In the genomic region with DNA sequence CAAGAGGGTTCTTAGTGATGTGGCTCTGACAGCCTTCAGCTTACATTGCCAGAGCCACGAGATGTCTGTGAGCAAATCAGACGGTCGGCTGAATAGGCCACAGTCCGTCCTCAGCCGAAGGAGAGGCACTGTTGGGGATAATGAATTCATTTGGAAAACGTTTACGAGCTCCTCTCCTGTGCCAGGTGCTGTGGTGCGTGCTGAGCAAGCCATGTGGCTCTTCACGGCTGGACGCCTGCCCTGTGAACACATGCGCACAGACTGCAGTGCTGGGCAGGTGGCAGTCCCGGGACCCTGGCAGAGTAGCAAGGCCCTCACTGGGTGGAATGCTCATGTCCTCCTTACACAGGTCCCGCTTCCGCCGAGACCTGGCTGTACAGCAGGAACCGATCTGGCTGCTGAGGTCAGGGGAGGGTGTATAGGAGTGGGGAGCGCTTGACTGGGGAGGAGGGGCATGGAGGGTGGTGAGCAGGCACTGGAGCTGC, we compare ENCODE assay signal across 1 cellular context.
A peak's percentile ranks its signal among the peaks of the same experiment; 100 is the strongest.
TF ChIP-seq lines count a peak whose summit lies in the region.

No MANE protein-coding gene starts in this region.

TF ChIP-seq in HEK293, 187 proteins besides CTCF, POLR2A, EP300 and RAD21 (continued from another document):
- TF ChIP-seq REST (tag by site-specific recombination; IDR thresholded peaks at IDR 0.05): no peak
- no peak for TF ChIP-seq ZNF658 (tag by site-specific recombination; IDR thresholded peaks at IDR 0.05)
- TF ChIP-seq ZNF274 (IDR thresholded peaks at IDR 0.05; ENCODE audit: low read length): no peak
- no peak for TF ChIP-seq ZNF274 (tag by site-specific recombination; IDR thresholded peaks at IDR 0.05; ENCODE audit: borderline replicate concordance)
- no peak for TF ChIP-seq ZNF394 (tag by site-specific recombination; IDR thresholded peaks at IDR 0.05; ENCODE audit: borderline replicate concordance)
- TF ChIP-seq ZNF707 (tag by site-specific recombination; IDR thresholded peaks at IDR 0.05): no peak
- TF ChIP-seq ZNF341 (tag by site-specific recombination; IDR thresholded peaks at IDR 0.05; ENCODE audit: low read depth): peak; percentile 67
- TF ChIP-seq GLI2 (tag by site-specific recombination; IDR thresholded peaks at IDR 0.05; ENCODE audit: borderline replicate concordance, low read depth): no peak
